In the genomic region with DNA sequence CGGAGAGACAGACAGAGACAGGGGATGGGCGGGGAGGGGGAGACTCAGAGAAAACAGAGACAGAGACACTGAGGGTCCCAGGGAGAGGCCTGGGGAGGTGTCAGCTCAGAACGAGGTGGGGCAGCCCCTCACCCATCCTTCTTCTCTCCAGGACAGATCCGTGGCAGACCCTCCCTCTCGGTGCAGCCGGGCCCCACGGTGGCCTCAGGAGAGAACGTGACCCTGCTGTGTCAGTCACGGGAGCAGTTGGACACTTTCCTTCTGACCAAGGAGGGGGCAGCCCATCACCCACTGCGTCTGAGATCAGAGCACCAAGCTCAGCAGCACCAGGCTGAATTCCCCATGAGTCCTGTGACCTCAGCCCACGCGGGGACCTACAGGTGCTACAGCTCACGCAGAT, we compare ENCODE assay signal across 7 cellular contexts. TPM values are rescaled to one million over a fixed set of nuclear protein-coding genes. Genes with fewer than 3 reads are reported as not detected.
"Had no signal": no experiment of that assay in that cellular context is flagged by ENCODE, and none has a peak within 500 bp of the region (broad histone marks: within the 10 kb centered on the region; RNA-seq: fewer than 3 reads in every experiment).

No MANE protein-coding gene starts in this region.

RNA-seq across cellular contexts. Expression of gene KIR3DL3, which starts 14.3 kb away (rescaled TPM):
- total RNA-seq: GM23248, H4, H7, HepG2, HFFc6, HT1080 had no signal
- polyA plus RNA-seq: GM23248, HepG2, IgD-negative memory B cell had no signal

RNA-seq across cellular contexts. Expression of gene KIR2DL3, which starts 28.4 kb away (rescaled TPM):
- total RNA-seq: GM23248, H4, H7, HepG2, HFFc6, HT1080 had no signal
- polyA plus RNA-seq: GM23248, HepG2 had no signal

RNA-seq across cellular contexts. Expression of gene LILRB4, which starts 47.2 kb away (rescaled TPM):
- total RNA-seq: GM23248, H4, H7, HepG2, HFFc6, HT1080 had no signal
- polyA plus RNA-seq: GM23248, HepG2 had no signal

RNA-seq across cellular contexts. Expression of gene KIR2DL1, which starts 59.6 kb away (rescaled TPM):
- total RNA-seq: GM23248, H4, H7, HepG2, HFFc6, HT1080 had no signal
- polyA plus RNA-seq: GM23248, HepG2 had no signal
